ENCODE assay signal across 9 cellular contexts in the genomic region with DNA sequence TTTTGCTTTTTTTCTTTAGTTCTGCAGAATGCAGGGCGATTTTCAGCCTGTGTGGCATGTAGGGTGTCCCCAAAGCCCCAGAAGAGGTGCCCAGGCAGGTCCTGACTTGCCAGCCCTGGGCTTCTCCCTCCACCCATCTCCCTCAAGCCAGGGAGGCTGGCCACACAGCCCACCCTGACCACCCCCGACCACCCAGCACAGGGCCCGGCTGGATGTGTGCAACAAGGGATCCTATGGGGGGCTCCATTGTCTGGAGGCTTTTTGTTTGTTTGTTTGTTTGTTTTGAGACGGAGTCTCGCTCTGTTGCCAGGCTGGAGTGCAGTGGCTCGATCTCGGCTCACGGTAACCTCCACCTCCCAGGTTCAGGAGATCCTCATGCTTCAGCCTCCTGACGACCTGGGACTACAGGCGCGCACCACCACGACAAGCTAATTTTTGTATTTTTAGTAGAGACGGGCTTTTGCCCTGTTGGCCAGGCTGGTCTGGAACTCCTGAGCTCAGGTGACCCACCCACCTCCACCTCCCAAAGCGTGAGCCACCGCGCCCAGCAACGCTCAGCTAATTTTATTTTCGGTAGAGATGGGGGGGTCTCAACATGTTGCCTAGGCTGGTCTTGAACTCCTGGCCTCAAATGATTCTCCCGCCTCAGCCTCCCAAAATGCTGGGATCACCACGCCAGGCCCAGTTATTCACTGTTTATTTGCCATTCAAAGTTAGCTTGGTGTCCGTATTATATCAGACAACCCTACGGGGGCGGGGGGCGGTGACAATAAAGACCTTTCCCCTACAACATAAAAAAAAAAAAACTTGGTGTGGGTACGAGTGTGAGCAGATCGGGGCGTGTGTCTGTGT. TPM values are rescaled to one million over a fixed set of nuclear protein-coding genes. Genes with fewer than 3 reads are reported as not detected.
A peak's percentile ranks its signal among the peaks of the same experiment; 100 is the strongest.
DNase-seq lines count a peak whose midpoint lies in the region; ATAC-seq and TF ChIP-seq lines count a peak whose summit lies in the region.
"Had no signal": no experiment of that assay in that cellular context is flagged by ENCODE, and none has a peak within 500 bp of the region (broad histone marks: within the 10 kb centered on the region; RNA-seq: fewer than 3 reads in every experiment).

No MANE protein-coding gene starts in this region.

- no peaks in the 10 kb centered on the region for H3K27me3 Mint-ChIP-seq in activated CD8-positive, alpha-beta T cell treated with anti-CD3 and anti-CD28 coated beads for 36 hours

- no peak for ATAC-seq in activated CD8-positive, alpha-beta T cell treated with anti-CD3 and anti-CD28 coated beads for 36 hours
- ATAC-seq in HG03139 (IDR thresholded peaks at IDR 0.05; ENCODE audit: unreplicated experiment) (no peak), HG03457 (IDR thresholded peaks at IDR 0.05; ENCODE audit: unreplicated experiment) (no peak)

- no peaks in the 10 kb centered on the region for H3K36me3 Mint-ChIP-seq in activated CD8-positive, alpha-beta T cell treated with anti-CD3 and anti-CD28 coated beads for 36 hours (ENCODE audit: low read depth)

- H3F3A ChIP-seq in smooth muscle cell (ENCODE audit: low read depth): peaks cover 8% of the 10 kb centered on the region

- WGBS in hepatocyte (ENCODE audit: low lambda C conversion rate, missing lambda C conversion rate): 90% methylated on average over 27 of the region's 27 CpGs
- WGBS in smooth muscle cell (ENCODE audit: low lambda C conversion rate): 87% methylated on average over 27 of the region's 27 CpGs

- CTCF ChIA-PET in HEK293 (lab: Yijun Ruan, JAX): interaction anchor here (0.7 kb wide), 1 partner anchor 54 kb away, joined by 3 read pairs; no protein-coding TSS in a partner anchor
- CTCF ChIA-PET in activated CD8-positive, alpha-beta T cell treated with anti-CD3 and anti-CD28 coated beads for 36 hours (lab: Charles Lee): interaction anchor here (1.6 kb wide), 1 partner anchor 11 kb away, joined by 4 read pairs; no protein-coding TSS in a partner anchor

- peaks cover 55% of the 10 kb centered on the region for H3K4me1 Mint-ChIP-seq in activated CD8-positive, alpha-beta T cell treated with anti-CD3 and anti-CD28 coated beads for 36 hours (ENCODE audit: low read depth)

- H3K4me1 ChIP-seq in HEK293 (ENCODE audit: control insufficient read depth, insufficient read depth, low read length) (peaks cover 16% of the 10 kb centered on the region), hepatocyte (ENCODE audit: insufficient read depth) (peaks cover 39% of the 10 kb centered on the region), smooth muscle cell (ENCODE audit: low read depth) (peaks cover 23% of the 10 kb centered on the region)

- H2AFZ ChIP-seq in hepatocyte: no peak overlapping the region
- H2AFZ ChIP-seq in smooth muscle cell (ENCODE audit: low read depth): no peak overlapping the region

- H3K4me3 ChIP-seq in HEK293 (ENCODE audit: low read depth, low read length): no peak overlapping the region
- H3K4me3 ChIP-seq in hepatocyte: no peak overlapping the region
- no peak overlapping the region for H3K4me3 ChIP-seq in smooth muscle cell

- H3K79me2 ChIP-seq in hepatocyte (peaks cover 10% of the 10 kb centered on the region), smooth muscle cell (ENCODE audit: low read depth) (no peaks in the 10 kb centered on the region)

- no peak for TF ChIP-seq CTCF in HEK293 (tag by site-specific recombination; IDR thresholded peaks at IDR 0.05)
- no peak for TF ChIP-seq CTCF in activated CD8-positive, alpha-beta T cell treated with anti-CD3 and anti-CD28 coated beads for 36 hours (IDR thresholded peaks at IDR 0.05)
- no peak for TF ChIP-seq CTCF in hepatocyte (IDR thresholded peaks at IDR 0.05; ENCODE audit: poor library complexity)
- no peak for TF ChIP-seq CTCF in smooth muscle cell (IDR thresholded peaks at IDR 0.05; ENCODE audit: borderline replicate concordance, insufficient read depth, poor library complexity, severe bottlenecking)

- H3K27ac ChIP-seq in HEK293 (ENCODE audit: extremely low read depth, low read depth, low read length) (peak overlapping the region; percentile 92), hepatocyte (peak overlapping the region; percentile 97), smooth muscle cell (ENCODE audit: low read depth) (peak overlapping the region; percentile 98)

- no peak for DNase-seq in activated CD8-positive, alpha-beta T cell treated with anti-CD3 and anti-CD28 coated beads for 36 hours
- no peak for DNase-seq in hepatocyte (ENCODE audit: low spot score)
- no peak for DNase-seq in smooth muscle cell (lab: John Stamatoyannopoulos, UW; ENCODE audit: unreplicated experiment)
- DNase-seq in EL: no peak
- DNase-seq in NCI-H2171 treated with DMSO at 0.1 percent for 48 hours (lab: John Stamatoyannopoulos, UW): no peak
- DNase-seq: activated effector memory CD4-positive, alpha-beta T cell treated with Interleukin-2 at 50 U/mL for 16 hours had no signal

- H3K9me3 Mint-ChIP-seq in activated CD8-positive, alpha-beta T cell treated with anti-CD3 and anti-CD28 coated beads for 36 hours: no peaks in the 10 kb centered on the region

- H3K36me3 ChIP-seq in HEK293 (ENCODE audit: control insufficient read depth in 2 of 2, insufficient read depth in 1 of 2, low read length in 2 of 2): no peaks in the 10 kb centered on the region
- H3K36me3 ChIP-seq in hepatocyte (replicated peaks; ENCODE audit: insufficient read depth, low read depth): no peaks in the 10 kb centered on the region
- no peaks in the 10 kb centered on the region for H3K36me3 ChIP-seq in smooth muscle cell (ENCODE audit: low read depth)

- no peaks in the 10 kb centered on the region for H3K27me3 ChIP-seq in hepatocyte
- H3K27me3 ChIP-seq in smooth muscle cell (ENCODE audit: low read depth): no peaks in the 10 kb centered on the region

- POLR2A ChIA-PET in HEK293 (lab: Yijun Ruan, JAX): interaction anchor here (1.0 to 2.0 kb wide), 2 partner anchors 7 to 10 kb away, joined by 6 to 11 read pairs; a partner anchor contains a TSS
- POLR2A ChIA-PET in activated CD8-positive, alpha-beta T cell treated with anti-CD3 and anti-CD28 coated beads for 36 hours (lab: Charles Lee): interaction anchor here (0.6 to 5.5 kb wide), 8 partner anchors 7 to 265 kb away, joined by 3 to 29 read pairs (median 6); a partner anchor contains a TSS

- H3K9me2 ChIP-seq in hepatocyte (replicated peaks; ENCODE audit: insufficient read depth): no peaks in the 10 kb centered on the region

- H3K9me3 ChIP-seq in HEK293 (ENCODE audit: control insufficient read depth, insufficient read depth, low read depth, low read length) (no peaks in the 10 kb centered on the region), hepatocyte (ENCODE audit: low read depth) (no peaks in the 10 kb centered on the region), smooth muscle cell (replicated peaks; ENCODE audit: low read depth) (no peaks in the 10 kb centered on the region)

- peak overlapping the region; percentile 32 for H3K4me3 Mint-ChIP-seq in activated CD8-positive, alpha-beta T cell treated with anti-CD3 and anti-CD28 coated beads for 36 hours

- peak overlapping the region; percentile 84 for H3K4me2 ChIP-seq in hepatocyte
- peak overlapping the region; percentile 89 for H3K4me2 ChIP-seq in smooth muscle cell

- intact Hi-C loops in activated CD8-positive, alpha-beta T cell treated with anti-CD3 and anti-CD28 coated beads for 36 hours (cut with micrococcal nuclease): no loop called here

- H3K27ac Mint-ChIP-seq in activated CD8-positive, alpha-beta T cell treated with anti-CD3 and anti-CD28 coated beads for 36 hours: peak overlapping the region; percentile 66

- H4K20me1 ChIP-seq in hepatocyte (ENCODE audit: insufficient read depth, poor library complexity, severe bottlenecking): no peaks in the 10 kb centered on the region
- no peaks in the 10 kb centered on the region for H4K20me1 ChIP-seq in smooth muscle cell (ENCODE audit: low read depth)

- peak overlapping the region; percentile 98 for H3K9ac ChIP-seq in smooth muscle cell (ENCODE audit: low read depth)

TF ChIP-seq in HEK293, 187 proteins besides CTCF, POLR2A, EP300 and RAD21:
- TF ChIP-seq ZBTB8A (tag by site-specific recombination; IDR thresholded peaks at IDR 0.05): 0 out of 2 replicates have a peak, but pooled peaks have one; percentile 48
- no peak for TF ChIP-seq ZNF266 (tag by site-specific recombination; IDR thresholded peaks at IDR 0.05; ENCODE audit: low read depth)
- TF ChIP-seq ZNF157 (tag by site-specific recombination; IDR thresholded peaks at IDR 0.05): no peak
- TF ChIP-seq ZNF677 (tag by site-specific recombination; IDR thresholded peaks at IDR 0.05): no peak
- TF ChIP-seq ZNF654 (tag by site-specific recombination; IDR thresholded peaks at IDR 0.05; ENCODE audit: low read depth): no peak
- no peak for TF ChIP-seq ZXDB (tag by site-specific recombination; IDR thresholded peaks at IDR 0.05)
- no peak for TF ChIP-seq ZFHX2 (tag by site-specific recombination; conservative IDR thresholded peaks at IDR 0.05)
- no peak for TF ChIP-seq GLIS2 (tag by site-specific recombination; IDR thresholded peaks at IDR 0.05)

RNA-seq across cellular contexts. Expression of a gene that starts 7.8 kb away (rescaled TPM):
- total RNA-seq in activated CD8-positive, alpha-beta T cell treated with anti-CD3 and anti-CD28 coated beads for 36 hours: 100 to 1,000 TPM; 323 to 327 TPM
- 90.4 and 98.2 TPM in 2 replicates for total RNA-seq in hepatocyte
- polyA plus RNA-seq in hepatocyte: 126 and 136 TPM in 2 replicates
- total RNA-seq in smooth muscle cell: 30.1 and 43.6 TPM in 2 replicates
- 44.7 and 80.1 TPM in 2 replicates for polyA plus RNA-seq in smooth muscle cell

RNA-seq across cellular contexts. Expression of a gene that starts 37.3 kb away (rescaled TPM):
- 100 to 1,000 TPM; 175 to 185 TPM for total RNA-seq in activated CD8-positive, alpha-beta T cell treated with anti-CD3 and anti-CD28 coated beads for 36 hours
- total RNA-seq in hepatocyte (13.5 and 15.7 TPM in 2 replicates), smooth muscle cell (11.2 and 13.5 TPM in 2 replicates)
- polyA plus RNA-seq in hepatocyte (25.1 and 27.7 TPM in 2 replicates), smooth muscle cell (23.8 and 32.9 TPM in 2 replicates)

RNA-seq across cellular contexts. Expression of a gene that starts 37.9 kb away (rescaled TPM):
- 10 to 100 TPM; 22.6 to 23.0 TPM for total RNA-seq in activated CD8-positive, alpha-beta T cell treated with anti-CD3 and anti-CD28 coated beads for 36 hours
- total RNA-seq in hepatocyte (0.44 and 1.4 TPM in 2 replicates), smooth muscle cell (1.6 and 1.8 TPM in 2 replicates)
- polyA plus RNA-seq in hepatocyte (2.8 and 4.0 TPM in 2 replicates), smooth muscle cell (0.48 and 0.58 TPM in 2 replicates)

RNA-seq across cellular contexts. Expression of a gene that starts 43.3 kb away (rescaled TPM):
- 10 to 100 TPM; 36.5 to 44.6 TPM for total RNA-seq in activated CD8-positive, alpha-beta T cell treated with anti-CD3 and anti-CD28 coated beads for 36 hours
- total RNA-seq in hepatocyte (56.4 and 62.1 TPM in 2 replicates), smooth muscle cell (37.8 and 45.2 TPM in 2 replicates)
- polyA plus RNA-seq in hepatocyte (71.1 and 76.0 TPM in 2 replicates), smooth muscle cell (63.2 and 69.8 TPM in 2 replicates)

Comparison
In these comparisons a context has a peak if more than half of its experiments do, and no peak if none do; other contexts are left out.
1. RNA of a gene that starts 37.3 kb away (total RNA-seq): 175 to 185 TPM in activated CD8-positive, alpha-beta T cell treated with anti-CD3 and anti-CD28 coated beads for 36 hours; 13.5 to 15.7 TPM in hepatocyte and 11.2 to 13.5 TPM in smooth muscle cell; every median in the first group is over 10 times any median in the second.
2. Peak in every context shown above with its lines, with median percentiles within 50 percentile points of each other: H3K27ac ChIP-seq.